Comparison of ENCODE assay signal across 16 cellular contexts in genomic region chr4:178148106-178148505, GRCh38.
DNase-seq lines count a peak whose midpoint lies in the region; ATAC-seq, FAIRE-seq and TF ChIP-seq lines count a peak whose summit lies in the region.
"Had no signal": no experiment of that assay in that cellular context is flagged by ENCODE, and none has a peak within 500 bp of the region (broad histone marks: within the 10 kb centered on the region; RNA-seq: fewer than 3 reads in every experiment).

No MANE protein-coding gene starts in this region.

- H3K79me2 ChIP-seq in PC-3 (ENCODE audit: low read length) (no peaks in the 10 kb centered on the region), mesendoderm (ENCODE audit: control insufficient read depth, insufficient read depth, low read length) (no peaks in the 10 kb centered on the region)

- H3K27me3 Mint-ChIP-seq in progenitor cell of endocrine pancreas: no peaks in the 10 kb centered on the region

- intact Hi-C loops in PC-3 (cut with micrococcal nuclease): no loop called here

- no peak overlapping the region for H3K56ac ChIP-seq in mesendoderm (ENCODE audit: low read length)

- peak overlapping the region; percentile 12; the same call in 1 of the 2 replicates for H3K4me2 ChIP-seq in PC-3 (ENCODE audit: low read length)
- no peak overlapping the region for H3K4me2 ChIP-seq in mesendoderm (ENCODE audit: low read length)
- H3K4me2 ChIP-seq: GM23338 had no signal

- H4K5ac ChIP-seq in mesendoderm (ENCODE audit: low read length): no peak overlapping the region

- H2BK5ac ChIP-seq in mesendoderm (ENCODE audit: low read length): no peak overlapping the region

- no peak overlapping the region for H3K18ac ChIP-seq in mesendoderm (ENCODE audit: low read length)

- no peak overlapping the region for H3K4me3 Mint-ChIP-seq in progenitor cell of endocrine pancreas (ENCODE audit: low read depth)
- H3K4me3 Mint-ChIP-seq: CD14-positive monocyte; CD8-positive, alpha-beta T cell; GM23338 had no signal

- no peaks in the 10 kb centered on the region for H3K9me3 ChIP-seq in PC-3 (ENCODE audit: low read length)

- no peaks in the 10 kb centered on the region for H4K20me1 ChIP-seq in PC-3 (ENCODE audit: low read length)

- no TSS peak for BruUV-seq in PC-3 (replicated peaks; lab: Mats Ljungman, UMichigan)

- H4K8ac ChIP-seq in mesendoderm (ENCODE audit: low read depth, low read length): no peak overlapping the region

- H3K9me3 Mint-ChIP-seq in progenitor cell of endocrine pancreas (ENCODE audit: low read depth): no peaks in the 10 kb centered on the region
- H3K9me3 Mint-ChIP-seq: CD8-positive, alpha-beta T cell; GM23338 had no signal

- H2BK120ac ChIP-seq in mesendoderm (ENCODE audit: low read depth, low read length): no peak overlapping the region

- H3K4me1 ChIP-seq in PC-3 (ENCODE audit: insufficient read depth, low read length): peaks cover 4% of the 10 kb centered on the region; the same call in 1 of the 2 replicates
- no peaks in the 10 kb centered on the region for H3K4me1 ChIP-seq in mesendoderm (ENCODE audit: control insufficient read depth, low read depth, low read length)

- no peak overlapping the region for H2BK15ac ChIP-seq in mesendoderm (replicated peaks; ENCODE audit: low read depth)

- CTCF ChIA-PET in PC-3 (lab: Charles Lee): no interaction called here

- H3K9me2 ChIP-seq in PC-3 (replicated peaks; ENCODE audit: low read length): no peaks in the 10 kb centered on the region

- FAIRE-seq in bronchial epithelial cell (lab: Jason Lieb, UNC): no peak
- FAIRE-seq: G401.6, GM12891 had no signal

- no peak overlapping the region for H3K23ac ChIP-seq in mesendoderm (ENCODE audit: low read length)

- no peaks in the 10 kb centered on the region for H3F3A ChIP-seq in PC-3 (ENCODE audit: low read length, unreplicated experiment)

- H3K27ac ChIP-seq in PC-3 (ENCODE audit: low read length) (no peak overlapping the region), mesendoderm (ENCODE audit: low read depth, low read length) (no peak overlapping the region)
- H3K27ac ChIP-seq: 22Rv1 had no signal

- no peaks in the 10 kb centered on the region for H3K4me1 Mint-ChIP-seq in progenitor cell of endocrine pancreas (ENCODE audit: low read depth)
- H3K4me1 Mint-ChIP-seq: CD14-positive monocyte had no signal

- DNase-seq in DMS 273 (lab: John Stamatoyannopoulos, UW; ENCODE audit: unreplicated experiment): peak; percentile 2
- no peak for DNase-seq in DMS 273 treated with DMSO at 0.1 percent for 48 hours (lab: John Stamatoyannopoulos, UW)
- peak; percentile 55 for DNase-seq in PC-3
- DNase-seq in bronchial epithelial cell (ENCODE audit: low read depth): peak; percentile 20
- DNase-seq in mesendoderm: peak; percentile 3
- DNase-seq in NK-92 (lab: John Stamatoyannopoulos, UW; ENCODE audit: unreplicated experiment): no peak
- DNase-seq in progenitor cell of endocrine pancreas (ENCODE audit: low spot score, unreplicated experiment): no peak
- no peak for DNase-seq in stimulated activated CD4-positive, alpha-beta T cell treated with anti-CD3 and anti-CD28 coated beads, Interleukin-2, amount 100 ng/mL, for 48 hours
- DNase-seq: CD8-positive, alpha-beta T cell; COR-L47; H7 had no signal

- ATAC-seq in PC-3: no peak
- ATAC-seq: CD8-positive, alpha-beta T cell; GM23338 had no signal

- H3K36me3 ChIP-seq in PC-3 (ENCODE audit: low read depth, low read length) (no peaks in the 10 kb centered on the region), bronchial epithelial cell (ENCODE audit: control insufficient read depth, insufficient read depth, low read length) (no peaks in the 10 kb centered on the region), mesendoderm (ENCODE audit: control insufficient read depth, insufficient read depth, low read length) (no peaks in the 10 kb centered on the region)

- H3K9ac ChIP-seq in PC-3 (ENCODE audit: low read length) (no peak overlapping the region), mesendoderm (ENCODE audit: low read length) (no peak overlapping the region)

- H3K27ac Mint-ChIP-seq in progenitor cell of endocrine pancreas: no peak overlapping the region
- H3K27ac Mint-ChIP-seq: CD14-positive monocyte; CD8-positive, alpha-beta T cell; GM23338 had no signal

- no peak overlapping the region for H2AFZ ChIP-seq in PC-3 (ENCODE audit: low read length)
- H2AFZ ChIP-seq: GM23338 had no signal

- H2AK5ac ChIP-seq in mesendoderm (ENCODE audit: low read length): no peak overlapping the region

- TF ChIP-seq CTCF in PC-3 (conservative IDR thresholded peaks at IDR 0.05; ENCODE audit: low read depth, low read length): no peak
- TF ChIP-seq CTCF in bronchial epithelial cell (IDR thresholded peaks at IDR 0.05; ENCODE audit: insufficient read depth, low read length, severe bottlenecking): no peak
- no peak for TF ChIP-seq CTCF in progenitor cell of endocrine pancreas (IDR thresholded peaks at IDR 0.05; ENCODE audit: unreplicated experiment)

- no peaks in the 10 kb centered on the region for H3K27me3 ChIP-seq in PC-3 (ENCODE audit: low read length)
- no peaks in the 10 kb centered on the region for H3K27me3 ChIP-seq in bronchial epithelial cell (ENCODE audit: control insufficient read depth, insufficient read depth, low read length)
- no peaks in the 10 kb centered on the region for H3K27me3 ChIP-seq in mesendoderm (ENCODE audit: insufficient read depth, low read length, poor library complexity)

- H3K79me1 ChIP-seq in mesendoderm (ENCODE audit: low read length): no peaks in the 10 kb centered on the region

- H3K4ac ChIP-seq in mesendoderm (ENCODE audit: low read depth, low read length): no peak overlapping the region

- H3K36me3 Mint-ChIP-seq in progenitor cell of endocrine pancreas (ENCODE audit: insufficient read depth): no peaks in the 10 kb centered on the region
- H3K36me3 Mint-ChIP-seq: CD14-positive monocyte; CD8-positive, alpha-beta T cell had no signal

- no peak overlapping the region for H3K4me3 ChIP-seq in PC-3 (ENCODE audit: low read length)
- no peak overlapping the region for H3K4me3 ChIP-seq in bronchial epithelial cell (ENCODE audit: low read depth, low read length)
- no peak overlapping the region for H3K4me3 ChIP-seq in mesendoderm (ENCODE audit: low read length)
- H3K4me3 ChIP-seq: GM23338 had no signal

- POLR2A ChIA-PET in PC-3 (lab: Charles Lee; ENCODE audit: unreplicated experiment): no interaction called here

- WGBS in mesendoderm (ENCODE audit: extremely low coverage, insufficient coverage, low lambda C conversion rate): no CpG with 5 or more reads among the region's 2 CpGs

Comparison
In these comparisons a context has a peak if more than half of its experiments do, and no peak if none do; other contexts are left out.
1. DNase-seq: peak in DMS 273 (single experiment), PC-3 (single experiment), bronchial epithelial cell (single experiment) and mesendoderm (single experiment); none in DMS 273 treated with DMSO at 0.1 percent for 48 hours (single experiment), NK-92 (single experiment), progenitor cell of endocrine pancreas (single experiment) and stimulated activated CD4-positive, alpha-beta T cell treated with anti-CD3 and anti-CD28 coated beads, Interleukin-2, amount 100 ng/mL, for 48 hours (0 of 2).